Comparison of ENCODE assay signal across 12 cellular contexts in the genomic region with DNA sequence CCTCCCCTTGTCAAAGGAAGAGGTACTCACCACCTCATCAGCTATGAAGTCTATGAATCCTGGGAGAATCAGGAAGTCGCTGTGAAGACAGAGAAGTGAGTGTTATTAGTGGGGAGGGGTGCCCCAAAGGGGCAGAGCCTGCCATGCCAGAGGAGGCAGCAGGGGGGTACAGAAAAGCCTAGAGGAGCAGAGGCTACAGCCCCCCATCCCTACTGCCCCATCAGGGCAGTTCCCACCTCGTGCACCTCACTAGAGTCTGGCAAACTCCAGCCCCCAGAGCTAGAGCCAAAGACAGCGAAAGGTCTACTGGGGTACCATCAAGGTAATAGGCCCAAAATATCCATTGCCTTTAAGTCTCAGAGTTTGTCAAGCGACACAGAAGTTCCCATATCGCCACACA. TPM values are rescaled to one million over a fixed set of nuclear protein-coding genes. Genes with fewer than 3 reads are reported as not detected.
DNase-seq lines count a peak whose midpoint lies in the region; ATAC-seq and TF ChIP-seq lines count a peak whose summit lies in the region.
"Had no signal": no experiment of that assay in that cellular context is flagged by ENCODE, and none has a peak within 500 bp of the region (broad histone marks: within the 10 kb centered on the region; RNA-seq: fewer than 3 reads in every experiment).

No MANE protein-coding gene starts in this region.

- H3K36me3 Mint-ChIP-seq in CD4-positive, alpha-beta memory T cell = peaks cover 8 to 29% of the 10 kb centered on the region in 2 donors
- peaks cover 5% of the 10 kb centered on the region for H3K36me3 Mint-ChIP-seq in nephron progenitor cell (ENCODE audit: low read depth)

- H3K36me3 ChIP-seq in CD4-positive, alpha-beta memory T cell (ENCODE audit: insufficient read depth, low read length) = peaks cover 10% of the 10 kb centered on the region
- H3K36me3 ChIP-seq in adipocyte (ENCODE audit: control insufficient read depth, insufficient read depth, low read length, severe bottlenecking) (peaks cover 37% of the 10 kb centered on the region), tibial artery (peaks cover 0 to 37% (median 24%) of the 10 kb centered on the region in 3 donors)
- H3K36me3 ChIP-seq: cardiac muscle cell had no signal

- no peaks in the 10 kb centered on the region for H3K9me3 ChIP-seq in CD4-positive, alpha-beta memory T cell (ENCODE audit: control insufficient read depth in 1 of 2, low read length in 2 of 2)
- no peaks in the 10 kb centered on the region for H3K9me3 ChIP-seq in adipocyte (ENCODE audit: control insufficient read depth, low read length)
- H3K9me3 ChIP-seq in tibial artery = no peaks in the 10 kb centered on the region
- H3K9me3 ChIP-seq: lower lobe of right lung had no signal

- H3K4me3 ChIP-seq in CD4-positive, alpha-beta memory T cell (ENCODE audit: low read length in 2 of 2) = no peak overlapping the region
- H3K4me3 ChIP-seq in LNCaP clone FGC (ENCODE audit: low read depth, low read length) = peak overlapping the region; percentile 87
- H3K4me3 ChIP-seq in adipocyte (ENCODE audit: low read length) = peak overlapping the region; percentile 86
- H3K4me3 ChIP-seq in tibial artery = no peak overlapping the region
- H3K4me3 ChIP-seq: cardiac muscle cell had no signal

- peak overlapping the region in 4 of 7 donors; percentile 36 to 86 (median 82) for H3K27ac Mint-ChIP-seq in CD4-positive, alpha-beta memory T cell
- H3K27ac Mint-ChIP-seq in nephron progenitor cell = no peak overlapping the region

- TF ChIP-seq CTCF in LNCaP clone FGC (IDR thresholded peaks at IDR 0.05; ENCODE audit: control insufficient read depth, extremely low read depth, insufficient read depth) = no peak
- no peak for TF ChIP-seq CTCF in nephron progenitor cell (IDR thresholded peaks at IDR 0.05)
- TF ChIP-seq CTCF in tibial artery (IDR thresholded peaks at IDR 0.05) = no peak
- no peak for TF ChIP-seq CTCF in GM10248 (IDR thresholded peaks at IDR 0.05; ENCODE audit: control extremely low read depth, extremely low read depth, low read depth, missing control alignments)

- peaks cover 27 to 46% (median 38%) of the 10 kb centered on the region in 4 donors for H3K4me1 Mint-ChIP-seq in CD4-positive, alpha-beta memory T cell
- H3K4me1 Mint-ChIP-seq in nephron progenitor cell = peaks cover 34% of the 10 kb centered on the region

- DNase-seq in CD4-positive, alpha-beta memory T cell = no peak
- DNase-seq in LNCaP clone FGC (ENCODE audit: low read depth) (no peak), adipocyte (ENCODE audit: low read depth) (no peak), nephron progenitor cell (no peak), tibial artery (no peak), GM10248 (ENCODE audit: extremely low spot score) (no peak), Kasumi-1 (lab: John Stamatoyannopoulos, UW) (no peak)
- DNase-seq: activated T-cell treated with anti-CD3 and anti-CD28 coated beads, Interleukin-2, amount 50 U/mL, for 48 hours; lower lobe of right lung; stimulated activated CD4-positive, alpha-beta T cell treated with anti-CD3 and anti-CD28 coated beads, Interleukin-2, amount 100 ng/mL, for 48 hours had no signal

- intact Hi-C loops in CD4-positive, alpha-beta memory T cell (cut with micrococcal nuclease) = no loop called here
- intact Hi-C loops in tibial artery (cut with DNase I; ENCODE audit: low total_unique reads) = no loop called here

- peak overlapping the region; percentile 91 for H3K9ac ChIP-seq in adipocyte (ENCODE audit: low read length)

- ATAC-seq in GM21786 (IDR thresholded peaks at IDR 0.05; ENCODE audit: unreplicated experiment) = no peak
- ATAC-seq: lower lobe of right lung had no signal

- CTCF ChIA-PET in CD4-positive, alpha-beta memory T cell (lab: Charles Lee; ENCODE audit: partially characterized antibody) = interaction anchor here (1.1 to 17.7 kb wide), 8 partner anchors 10 to 71 kb away, joined by 3 to 475 read pairs (median 4); no protein-coding TSS in a partner anchor
- CTCF ChIA-PET in GM10248 (lab: Yijun Ruan, JAX) = interaction anchor here (5.6 to 42.8 kb wide), 3 partner anchors 5 to 57 kb away, joined by 26 to 963 read pairs (median 963); a partner anchor contains a TSS

- POLR2A ChIA-PET in CD4-positive, alpha-beta memory T cell (lab: Charles Lee; ENCODE audit: partially characterized antibody) = interaction anchor here (1.4 kb wide), 1 partner anchor 60 kb away, joined by 5 read pairs; a partner anchor contains a TSS
- POLR2A ChIA-PET in GM10248 (lab: Yijun Ruan, JAX) = no interaction called here

- H3K27me3 Mint-ChIP-seq in CD4-positive, alpha-beta memory T cell = no peaks in the 10 kb centered on the region
- H3K27me3 Mint-ChIP-seq in nephron progenitor cell (ENCODE audit: low read depth, poor library complexity) = peaks cover 30% of the 10 kb centered on the region

- no peak overlapping the region for H3K27ac ChIP-seq in CD4-positive, alpha-beta memory T cell (ENCODE audit: low read depth, low read length)
- H3K27ac ChIP-seq in tibial artery = no peak overlapping the region
- H3K27ac ChIP-seq: cardiac muscle cell, lower lobe of right lung had no signal

- peaks cover 46% of the 10 kb centered on the region for H3K4me1 ChIP-seq in CD4-positive, alpha-beta memory T cell (ENCODE audit: insufficient read depth, low read length)
- H3K4me1 ChIP-seq in adipocyte (ENCODE audit: control insufficient read depth, insufficient read depth, low read length) (peaks cover 33% of the 10 kb centered on the region), tibial artery (peaks cover 0 to 33% (median 30%) of the 10 kb centered on the region in 4 donors)

- H3K9me3 Mint-ChIP-seq in CD4-positive, alpha-beta memory T cell = no peaks in the 10 kb centered on the region
- no peaks in the 10 kb centered on the region for H3K9me3 Mint-ChIP-seq in nephron progenitor cell

- peak overlapping the region in 6 of 8 donors; percentile 18 to 86 (median 83) for H3K4me3 Mint-ChIP-seq in CD4-positive, alpha-beta memory T cell
- H3K4me3 Mint-ChIP-seq in nephron progenitor cell = peak overlapping the region; percentile 81

- no peaks in the 10 kb centered on the region for H3K27me3 ChIP-seq in CD4-positive, alpha-beta memory T cell (ENCODE audit: insufficient read depth, low read length)
- no peaks in the 10 kb centered on the region for H3K27me3 ChIP-seq in adipocyte (replicated peaks; ENCODE audit: control insufficient read depth, insufficient read depth, low read length)
- no peaks in the 10 kb centered on the region for H3K27me3 ChIP-seq in tibial artery

RNA-seq across cellular contexts. Expression of a gene that starts 6.1 kb away (rescaled TPM):
- 10 to 100 TPM; 48.0 to 49.4 TPM for total RNA-seq in CD4-positive, alpha-beta memory T cell
- polyA plus RNA-seq in CD4-positive, alpha-beta memory T cell = 10 to 100 TPM; 43.0 to 55.9 TPM

RNA-seq across cellular contexts. Expression of a gene that starts 42.2 kb away (rescaled TPM):
- total RNA-seq in CD4-positive, alpha-beta memory T cell = under 1 TPM; 0.52 to 0.58 TPM
- polyA plus RNA-seq in CD4-positive, alpha-beta memory T cell = under 1 TPM; 0.11 to 0.16 TPM

RNA-seq across cellular contexts. Expression of a gene that starts 52.0 kb away (rescaled TPM):
- total RNA-seq in CD4-positive, alpha-beta memory T cell = 1 to 10 TPM; 3.4 to 4.5 TPM
- 1 to 10 TPM; 2.4 to 3.7 TPM for polyA plus RNA-seq in CD4-positive, alpha-beta memory T cell

RNA-seq across cellular contexts. Expression of a gene that starts 60.0 kb away (rescaled TPM):
- total RNA-seq in CD4-positive, alpha-beta memory T cell = 10 to 100 TPM; 43.4 to 48.3 TPM
- polyA plus RNA-seq in CD4-positive, alpha-beta memory T cell = 1 to 10 TPM; 2.4 to 9.9 TPM

Comparison
In these comparisons a context has a peak if more than half of its experiments do, and no peak if none do; other contexts are left out.
1. H3K4me3 ChIP-seq: peak in LNCaP clone FGC (single experiment) and adipocyte (single experiment); none in CD4-positive, alpha-beta memory T cell (0 of 2) and tibial artery (0 of 2).